In the genomic region with DNA sequence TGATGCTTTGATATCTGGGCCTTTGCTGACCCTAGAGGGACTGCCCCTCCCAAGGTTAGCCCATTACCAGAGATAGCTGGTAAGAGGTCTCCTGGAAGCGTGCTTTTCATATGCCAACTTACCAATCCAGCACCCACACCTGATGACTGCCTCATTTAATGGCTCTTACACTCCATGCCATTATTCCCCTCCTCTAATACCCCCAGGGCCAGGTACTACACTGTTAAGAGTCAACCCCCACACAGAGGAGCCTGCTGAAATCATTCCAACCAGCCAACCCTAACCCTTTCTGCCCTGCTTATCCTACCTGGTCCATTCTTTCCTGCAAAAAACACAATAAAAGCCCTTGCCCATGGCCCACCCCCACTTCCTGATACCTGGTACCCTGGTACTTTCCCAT, we compare ENCODE assay signal across 27 cellular contexts.
"Had no signal": no experiment of that assay in that cellular context is flagged by ENCODE, and none has a peak within 500 bp of the region (broad histone marks: within the 10 kb centered on the region; RNA-seq: fewer than 3 reads in every experiment).

No MANE protein-coding gene starts in this region.

- H3K9me3 Mint-ChIP-seq: stimulated activated naive CD8-positive, alpha-beta T cell treated with anti-CD3 and anti-CD28 coated beads, Interleukin-15, Interleukin-2, amounts not matched to agents 100 ng/mL and 50 ng/mL, for 24 hours; type B pancreatic cell had no signal

- H3K4me3 Mint-ChIP-seq: stimulated activated effector memory CD8-positive, alpha-beta T cell treated with anti-CD3 and anti-CD28 coated beads, Interleukin-12 subunit alpha, Interleukin-12 subunit beta, amount 100 ng/mL, for 72 hours; stimulated activated memory B cell treated with anti-CD40 and anti-IgM and Interleukin-4, amounts not matched to agents 10 μg/mL and 1 μg/mL and 100 μg/mL, for 72 hours; stimulated activated naive B cell treated with anti-CD40 and anti-IgM and Interleukin-4, amounts not matched to agents 10 μg/mL and 1 μg/mL and 100 μg/mL, for 72 hours; stimulated activated naive CD8-positive, alpha-beta T cell treated with anti-CD3 and anti-CD28 coated beads, Interleukin-15, amount 100 ng/mL, for 72 hours; stimulated activated naive CD8-positive, alpha-beta T cell treated with anti-CD3 and anti-CD28 coated beads, Interleukin-15, Interleukin-2, amounts not matched to agents 100 ng/mL and 50 ng/mL, for 24 hours; type B pancreatic cell had no signal

- ATAC-seq: stimulated activated effector memory CD8-positive, alpha-beta T cell treated with anti-CD3 and anti-CD28 coated beads, Interleukin-12 subunit alpha, Interleukin-12 subunit beta, amount 100 ng/mL, for 72 hours; stimulated activated memory B cell treated with anti-CD40 and anti-IgM and Interleukin-4, amounts not matched to agents 10 μg/mL and 1 μg/mL and 100 μg/mL, for 72 hours; stimulated activated naive B cell treated with anti-CD40 and anti-IgM and Interleukin-4, amounts not matched to agents 10 μg/mL and 1 μg/mL and 100 μg/mL, for 72 hours; stimulated activated naive CD8-positive, alpha-beta T cell treated with anti-CD3 and anti-CD28 coated beads, Interleukin-15, amount 100 ng/mL, for 72 hours; stimulated activated naive CD8-positive, alpha-beta T cell treated with anti-CD3 and anti-CD28 coated beads, Interleukin-15, Interleukin-2, amounts not matched to agents 100 U/mL and 50 U/mL, for 24 hours; upper lobe of right lung had no signal

- H3K36me3 ChIP-seq: stomach, suprapubic skin, thoracic aorta, thyroid gland, tibial artery, tibial nerve, transverse colon, upper lobe of left lung, upper lobe of right lung, uterus, vagina had no signal

- H3K4me1 Mint-ChIP-seq: stimulated activated effector memory CD8-positive, alpha-beta T cell treated with anti-CD3 and anti-CD28 coated beads, Interleukin-12 subunit alpha, Interleukin-12 subunit beta, amount 100 ng/mL, for 72 hours; stimulated activated memory B cell treated with anti-CD40 and anti-IgM and Interleukin-4, amounts not matched to agents 10 μg/mL and 1 μg/mL and 100 μg/mL, for 72 hours; stimulated activated naive B cell treated with anti-CD40 and anti-IgM and Interleukin-4, amounts not matched to agents 10 μg/mL and 1 μg/mL and 100 μg/mL, for 72 hours; stimulated activated naive CD8-positive, alpha-beta T cell treated with anti-CD3 and anti-CD28 coated beads, Interleukin-15, amount 100 ng/mL, for 72 hours had no signal

- H3K4me1 ChIP-seq: stomach, suprapubic skin, testis, thyroid gland, tibial artery, tibial nerve, transverse colon, upper lobe of left lung, upper lobe of right lung, uterus, vagina had no signal

- H3K27me3 Mint-ChIP-seq: stimulated activated memory B cell treated with anti-CD40 and anti-IgM and Interleukin-4, amounts not matched to agents 10 μg/mL and 1 μg/mL and 100 μg/mL, for 72 hours; stimulated activated naive B cell treated with anti-CD40 and anti-IgM and Interleukin-4, amounts not matched to agents 10 μg/mL and 1 μg/mL and 100 μg/mL, for 72 hours; stimulated activated naive CD8-positive, alpha-beta T cell treated with anti-CD3 and anti-CD28 coated beads, Interleukin-15, amount 100 ng/mL, for 72 hours; stimulated activated naive CD8-positive, alpha-beta T cell treated with anti-CD3 and anti-CD28 coated beads, Interleukin-15, Interleukin-2, amounts not matched to agents 100 ng/mL and 50 ng/mL, for 24 hours; type B pancreatic cell had no signal

- H3K4me3 ChIP-seq: stomach, suprapubic skin, testis, thoracic aorta, thyroid gland, tibial artery, tibial nerve, transverse colon, upper lobe of left lung, upper lobe of right lung, uterus, vagina had no signal

- H3K9me3 ChIP-seq: stomach, suprapubic skin, testis, thoracic aorta, thyroid gland, tibial artery, tibial nerve, transverse colon, upper lobe of left lung, upper lobe of right lung, uterus, vagina had no signal

- H3K27ac ChIP-seq: stomach, suprapubic skin, testis, thoracic aorta, thyroid gland, tibial artery, tibial nerve, transverse colon, upper lobe of left lung, upper lobe of right lung, uterus, vagina had no signal

- H3K27ac Mint-ChIP-seq: stimulated activated effector memory CD8-positive, alpha-beta T cell treated with anti-CD3 and anti-CD28 coated beads, Interleukin-12 subunit alpha, Interleukin-12 subunit beta, amount 100 ng/mL, for 72 hours; stimulated activated memory B cell treated with anti-CD40 and anti-IgM and Interleukin-4, amounts not matched to agents 10 μg/mL and 1 μg/mL and 100 μg/mL, for 72 hours; stimulated activated naive B cell treated with anti-CD40 and anti-IgM and Interleukin-4, amounts not matched to agents 10 μg/mL and 1 μg/mL and 100 μg/mL, for 72 hours; stimulated activated naive CD8-positive, alpha-beta T cell treated with anti-CD3 and anti-CD28 coated beads, Interleukin-15, amount 100 ng/mL, for 72 hours; stimulated activated naive CD8-positive, alpha-beta T cell treated with anti-CD3 and anti-CD28 coated beads, Interleukin-15, Interleukin-2, amounts not matched to agents 100 ng/mL and 50 ng/mL, for 24 hours; type B pancreatic cell had no signal

- H3K36me3 Mint-ChIP-seq: stimulated activated effector memory CD8-positive, alpha-beta T cell treated with anti-CD3 and anti-CD28 coated beads, Interleukin-12 subunit alpha, Interleukin-12 subunit beta, amount 100 ng/mL, for 72 hours; stimulated activated memory B cell treated with anti-CD40 and anti-IgM and Interleukin-4, amounts not matched to agents 10 μg/mL and 1 μg/mL and 100 μg/mL, for 72 hours; stimulated activated naive B cell treated with anti-CD40 and anti-IgM and Interleukin-4, amounts not matched to agents 10 μg/mL and 1 μg/mL and 100 μg/mL, for 72 hours; type B pancreatic cell had no signal

- DNase-seq: stimulated activated CD4-positive, alpha-beta T cell treated with anti-CD3 and anti-CD28 coated beads, Interleukin-2, amount 100 ng/mL, for 48 hours; stimulated activated CD4-positive, alpha-beta T cell treated with anti-CD3 and anti-CD28 coated beads, Interleukin-4, amount 100 ng/mL, for 1 hour; stimulated activated CD4-positive, alpha-beta T cell treated with anti-CD3 and anti-CD28 coated beads, Interleukin-4, amount 100 ng/mL, for 24 hours; stimulated activated CD4-positive, alpha-beta T cell treated with anti-CD3 and anti-CD28 coated beads, Interleukin-4, amount 100 ng/mL, for 4 hours; stimulated activated CD8-positive, alpha-beta memory T cell treated with anti-CD3 and anti-CD28 coated beads, Interleukin-4, amount 100 ng/mL, for 48 hours; stimulated activated naive B cell treated with anti-CD40 and anti-IgM and Interleukin-4, amounts not matched to agents 10 μg/mL and 1 μg/mL and 100 μg/mL, for 72 hours; stimulated activated naive CD4-positive, alpha-beta T cell; stimulated activated naive CD4-positive, alpha-beta T cell treated with Interleukin-2 at 50 U/mL for 16 hours; stimulated activated naive CD8-positive, alpha-beta T cell treated with anti-CD3 and anti-CD28 coated beads, Interleukin-15, amount 100 ng/mL, for 72 hours; stimulated activated naive CD8-positive, alpha-beta T cell treated with anti-CD3 and anti-CD28 coated beads, Interleukin-15, Interleukin-2, amounts not matched to agents 100 U/mL and 50 U/mL, for 24 hours; stomach; substantia nigra; testis; thyroid gland; tibial artery; transverse colon; upper lobe of left lung; upper lobe of right lung; uterus had no signal

- H3K27me3 ChIP-seq: stomach, suprapubic skin, testis, thyroid gland, tibial artery, tibial nerve, transverse colon, upper lobe of left lung, upper lobe of right lung, uterus, vagina had no signal
